Comparison of ENCODE assay signal across 7 cellular contexts in genomic region chr10:124193309-124193696, GRCh38.
"Had no signal": no experiment of that assay in that cellular context is flagged by ENCODE, and none has a peak within 500 bp of the region (broad histone marks: within the 10 kb centered on the region; RNA-seq: fewer than 3 reads in every experiment).

No MANE protein-coding gene starts in this region.

- H3K36me3 ChIP-seq: HAP-1 had no signal

- H3K4me3 ChIP-seq: GM23248, HAP-1, K562 had no signal

- H3K9ac ChIP-seq: GM23248 had no signal

- H3K4me1 ChIP-seq: HAP-1 had no signal

- H3K9me3 ChIP-seq: HAP-1 had no signal

- DNase-seq: GM23248, GOT3, H7, IMR-90, KG1 had no signal

- H2AFZ ChIP-seq: GM23248 had no signal

- H3K27ac ChIP-seq: GM23248 had no signal
